Comparison of ENCODE assay signal across 1 cellular context in genomic region chr3:47410801-47411646, GRCh38.
TF ChIP-seq lines count a peak whose summit lies in the region.

No MANE protein-coding gene starts in this region.

TF ChIP-seq in K562, 482 proteins besides CTCF, POLR2A, EP300 and RAD21:
- TF ChIP-seq HDAC2 (IDR thresholded peaks at IDR 0.05) (no peak), NFATC3 (IDR thresholded peaks at IDR 0.05) (no peak), HOMEZ (CRISPR knock-in tag; IDR thresholded peaks at IDR 0.05) (no peak), SRF (CRISPR knock-in tag; IDR thresholded peaks at IDR 0.05) (no peak), SMAD1 (IDR thresholded peaks at IDR 0.05; ENCODE audit: low read depth, low read length, partially characterized antibody) (no peak), TAL1 (IDR thresholded peaks at IDR 0.05) (no peak), GABPB2 (CRISPR knock-in tag; conservative IDR thresholded peaks at IDR 0.05) (no peak), SAFB (IDR thresholded peaks at IDR 0.05; ENCODE audit: borderline replicate concordance, low read depth, low read length) (no peak), SRSF9 (IDR thresholded peaks at IDR 0.05; ENCODE audit: borderline replicate concordance, low read depth, low read length) (no peak), MAX (CRISPR knock-in tag; IDR thresholded peaks at IDR 0.05) (0 out of 2 replicates have a peak, but pooled peaks have one; percentile 7), POLR2G (IDR thresholded peaks at IDR 0.05; ENCODE audit: low read depth, low read length) (peak; percentile 78), TFAP4 (CRISPR knock-in tag; IDR thresholded peaks at IDR 0.05; ENCODE audit: borderline replicate concordance) (0 out of 2 replicates have a peak, but pooled peaks have one; percentile 15), SNIP1 (IDR thresholded peaks at IDR 0.05; ENCODE audit: low read depth) (no peak), ZBTB12 (CRISPR knock-in tag; IDR thresholded peaks at IDR 0.05) (no peak), BACH1 (tag; IDR thresholded peaks at IDR 0.05) (no peak), XRCC4 (IDR thresholded peaks at IDR 0.05; ENCODE audit: extremely low read depth, insufficient read depth, insufficient read length) (no peak), ARID3B (CRISPR knock-in tag; IDR thresholded peaks at IDR 0.05; ENCODE audit: borderline replicate concordance) (no peak), RBM22 (IDR thresholded peaks at IDR 0.05; ENCODE audit: low read depth, low read length, poor library complexity, severe bottlenecking) (peak; percentile 94)
